ENCODE assay signal across 9 cellular contexts in the genomic region with DNA sequence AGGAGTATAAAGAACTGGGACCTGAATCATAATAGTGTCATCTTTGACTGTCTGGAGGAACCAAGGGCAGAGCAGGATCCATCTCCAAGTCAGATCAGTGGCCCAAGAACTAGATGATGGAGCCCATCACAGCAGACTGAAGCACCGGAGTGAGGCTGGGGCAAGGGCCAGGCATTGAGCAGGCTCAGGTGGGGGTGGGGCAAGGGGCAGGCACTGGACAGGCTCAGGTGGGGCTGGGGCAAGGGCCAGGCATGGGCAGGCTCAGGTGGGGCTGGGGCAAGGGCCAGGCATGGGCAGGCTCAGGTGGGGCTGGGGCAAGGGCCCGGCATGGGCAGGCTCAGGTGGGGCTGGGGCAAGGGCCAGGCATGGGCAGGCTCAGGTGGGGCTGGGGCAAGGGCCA. TPM values are rescaled to one million over a fixed set of nuclear protein-coding genes. Genes with fewer than 3 reads are reported as not detected.
A peak's percentile ranks its signal among the peaks of the same experiment; 100 is the strongest.
DNase-seq lines count a peak whose midpoint lies in the region; ATAC-seq and TF ChIP-seq lines count a peak whose summit lies in the region.
"Not testable (repeated sequence)": the region's sequence is repeated elsewhere in the genome, so short reads cannot be mapped to it uniquely, and the experiment has no call there.
"Had no signal": no experiment of that assay in that cellular context is flagged by ENCODE, and none has a peak within 500 bp of the region (broad histone marks: within the 10 kb centered on the region; RNA-seq: fewer than 3 reads in every experiment).

No MANE protein-coding gene starts in this region.

- H3K36me3 Mint-ChIP-seq in CD4-positive, alpha-beta memory T cell: peaks cover 10 to 26% of the 10 kb centered on the region in 2 donors
- not testable (repeated sequence) for H3K36me3 Mint-ChIP-seq in activated CD4-positive, alpha-beta memory T cell treated with anti-CD3 and anti-CD28 coated beads, Interleukin-2, amount 10 ng/mL, durations not matched to agents 7 days and 5 days (ENCODE audit: low read depth); activated naive CD4-positive, alpha-beta T cell treated with anti-CD3 and anti-CD28 coated beads for 36 hours (ENCODE audit: low read depth); stimulated activated effector memory CD8-positive, alpha-beta T cell treated with anti-CD3 and anti-CD28 coated beads, Interleukin-12 subunit alpha, Interleukin-12 subunit beta, amount 100 ng/mL, for 72 hours
- peaks cover 0 to 19% (median 3%) of the 10 kb centered on the region in 3 donors for H3K36me3 Mint-ChIP-seq in naive thymus-derived CD8-positive, alpha-beta T cell

- H3K4me1 ChIP-seq in CD4-positive, alpha-beta memory T cell (ENCODE audit: insufficient read depth, low read length): peaks cover 27% of the 10 kb centered on the region
- H3K4me1 ChIP-seq in Peyer's patch (peaks cover 0 to 14% (median 5%) of the 10 kb centered on the region in 4 donors), duodenal mucosa (ENCODE audit: control insufficient read depth in 1 of 2, insufficient read depth in 2 of 2, low read length in 2 of 2) (peaks cover 27 to 28% of the 10 kb centered on the region in 2 donors)

- CTCF ChIA-PET in CD4-positive, alpha-beta memory T cell (lab: Charles Lee; ENCODE audit: partially characterized antibody): not testable (repeated sequence)
- CTCF ChIA-PET in activated CD4-positive, alpha-beta memory T cell treated with anti-CD3 and anti-CD28 coated beads, Interleukin-2, amount 10 ng/mL, durations not matched to agents 7 days and 5 days (lab: Charles Lee): interaction anchor here (0.6 to 0.9 kb wide), 3 partner anchors 16 to 163 kb away, joined by 3 to 6 read pairs (median 3); no protein-coding TSS in a partner anchor
- CTCF ChIA-PET in activated naive CD4-positive, alpha-beta T cell treated with anti-CD3 and anti-CD28 coated beads for 36 hours (lab: Charles Lee): interaction anchor here (0.6 kb wide), 1 partner anchor 24 kb away, joined by 3 read pairs; no protein-coding TSS in a partner anchor

- H3K9me3 ChIP-seq in CD4-positive, alpha-beta memory T cell (ENCODE audit: control insufficient read depth in 1 of 2, low read length in 2 of 2); Peyer's patch; duodenal mucosa (ENCODE audit: control insufficient read depth in 1 of 2, low read length in 2 of 2): not testable (repeated sequence)

- not testable (repeated sequence) for H3K4me3 ChIP-seq in CD4-positive, alpha-beta memory T cell (ENCODE audit: low read length in 2 of 2)
- H3K4me3 ChIP-seq in Peyer's patch: peak overlapping the region in 1 of 4 donors; percentile 21
- peak overlapping the region in 1 of 2 donors; percentile 26 for H3K4me3 ChIP-seq in duodenal mucosa (ENCODE audit: low read depth in 1 of 2, low read length in 2 of 2)

- ATAC-seq in naive thymus-derived CD8-positive, alpha-beta T cell: peak in 1 of 2 donors; percentile 32
- peak; percentile 41 for ATAC-seq in stimulated activated effector memory CD8-positive, alpha-beta T cell treated with anti-CD3 and anti-CD28 coated beads, Interleukin-12 subunit alpha, Interleukin-12 subunit beta, amount 100 ng/mL, for 72 hours

- H3K27me3 Mint-ChIP-seq in CD4-positive, alpha-beta memory T cell; activated CD4-positive, alpha-beta memory T cell treated with anti-CD3 and anti-CD28 coated beads, Interleukin-2, amount 10 ng/mL, durations not matched to agents 7 days and 5 days; activated naive CD4-positive, alpha-beta T cell treated with anti-CD3 and anti-CD28 coated beads for 36 hours (ENCODE audit: low read depth); naive thymus-derived CD8-positive, alpha-beta T cell: not testable (repeated sequence)

- H3K4me3 Mint-ChIP-seq in CD4-positive, alpha-beta memory T cell: peak overlapping the region in 7 of 8 donors; percentile 11 to 82 (median 70)
- H3K4me3 Mint-ChIP-seq in activated CD4-positive, alpha-beta memory T cell treated with anti-CD3 and anti-CD28 coated beads, Interleukin-2, amount 10 ng/mL, durations not matched to agents 7 days and 5 days: peak overlapping the region; percentile 53
- not testable (repeated sequence) for H3K4me3 Mint-ChIP-seq in activated naive CD4-positive, alpha-beta T cell treated with anti-CD3 and anti-CD28 coated beads for 36 hours
- H3K4me3 Mint-ChIP-seq in naive thymus-derived CD8-positive, alpha-beta T cell: peak overlapping the region in 9 of 10 donors; percentile 22 to 80 (median 65)
- H3K4me3 Mint-ChIP-seq in stimulated activated effector memory CD8-positive, alpha-beta T cell treated with anti-CD3 and anti-CD28 coated beads, Interleukin-12 subunit alpha, Interleukin-12 subunit beta, amount 100 ng/mL, for 72 hours: peak overlapping the region; percentile 57

- not testable (repeated sequence) for TF ChIP-seq CTCF in Peyer's patch (IDR thresholded peaks at IDR 0.05)

- POLR2A ChIA-PET in CD4-positive, alpha-beta memory T cell (lab: Charles Lee; ENCODE audit: partially characterized antibody): interaction anchor here (0.8 to 1.9 kb wide), 3 partner anchors 15 to 25 kb away, joined by 3 to 7 read pairs (median 3); a partner anchor contains a TSS
- POLR2A ChIA-PET in activated CD4-positive, alpha-beta memory T cell treated with anti-CD3 and anti-CD28 coated beads, Interleukin-2, amount 10 ng/mL, durations not matched to agents 7 days and 5 days (lab: Charles Lee): interaction anchor here (0.7 to 1.9 kb wide), 4 partner anchors 25 to 702 kb away, joined by 3 to 8 read pairs (median 4); a partner anchor contains a TSS
- POLR2A ChIA-PET in naive thymus-derived CD8-positive, alpha-beta T cell (lab: Charles Lee): interaction anchor here (0.6 to 1.0 kb wide), 2 partner anchors 19 to 25 kb away, joined by 3 to 5 read pairs; a partner anchor contains a TSS

- peaks cover 7 to 33% (median 24%) of the 10 kb centered on the region in 4 donors for H3K4me1 Mint-ChIP-seq in CD4-positive, alpha-beta memory T cell
- H3K4me1 Mint-ChIP-seq in activated CD4-positive, alpha-beta memory T cell treated with anti-CD3 and anti-CD28 coated beads, Interleukin-2, amount 10 ng/mL, durations not matched to agents 7 days and 5 days: peaks cover 28% of the 10 kb centered on the region
- H3K4me1 Mint-ChIP-seq in activated naive CD4-positive, alpha-beta T cell treated with anti-CD3 and anti-CD28 coated beads for 36 hours (ENCODE audit: low read depth): not testable (repeated sequence)
- peaks cover 16 to 33% (median 29%) of the 10 kb centered on the region in 4 donors for H3K4me1 Mint-ChIP-seq in naive thymus-derived CD8-positive, alpha-beta T cell
- H3K4me1 Mint-ChIP-seq in stimulated activated effector memory CD8-positive, alpha-beta T cell treated with anti-CD3 and anti-CD28 coated beads, Interleukin-12 subunit alpha, Interleukin-12 subunit beta, amount 100 ng/mL, for 72 hours: peaks cover 38% of the 10 kb centered on the region

- intact Hi-C loops in CD4-positive, alpha-beta memory T cell (cut with micrococcal nuclease); activated naive CD4-positive, alpha-beta T cell treated with anti-CD3 and anti-CD28 coated beads for 36 hours (cut with micrococcal nuclease): not testable (repeated sequence)

- H3K27me3 ChIP-seq in CD4-positive, alpha-beta memory T cell (ENCODE audit: insufficient read depth, low read length); Peyer's patch; duodenal mucosa (ENCODE audit: control insufficient read depth in 1 of 2, insufficient read depth in 2 of 2, low read length in 2 of 2): not testable (repeated sequence)

- H3K36me3 ChIP-seq in CD4-positive, alpha-beta memory T cell (ENCODE audit: insufficient read depth, low read length); Peyer's patch; duodenal mucosa (ENCODE audit: control insufficient read depth in 1 of 2, insufficient read depth in 2 of 2, low read length in 2 of 2): not testable (repeated sequence)

- not testable (repeated sequence) for DNase-seq in CD4-positive, alpha-beta memory T cell; activated CD4-positive, alpha-beta memory T cell treated with anti-CD3 and anti-CD28 coated beads, Interleukin-2, amount 10 ng/mL, durations not matched to agents 7 days and 5 days; activated naive CD4-positive, alpha-beta T cell treated with anti-CD3 and anti-CD28 coated beads for 36 hours; naive thymus-derived CD8-positive, alpha-beta T cell; stimulated activated effector memory CD8-positive, alpha-beta T cell treated with anti-CD3 and anti-CD28 coated beads, Interleukin-12 subunit alpha, Interleukin-12 subunit beta, amount 100 ng/mL, for 72 hours (ENCODE audit: low spot score in 2 of 2)
- DNase-seq in Peyer's patch: peak in 1 of 3 donors; percentile 60

- H3K27ac ChIP-seq in CD4-positive, alpha-beta memory T cell (ENCODE audit: low read depth, low read length): peak overlapping the region; percentile 56
- H3K27ac ChIP-seq in Peyer's patch (peak overlapping the region; percentile 46 to 84 (median 58)), duodenal mucosa (ENCODE audit: low read depth, low read length) (peak overlapping the region; percentile 36)

- TF ChIP-seq POLR2A in Peyer's patch (IDR thresholded peaks at IDR 0.05): peak in 1 of 2 donors; percentile 19

- not testable (repeated sequence) for H3K9me3 Mint-ChIP-seq in CD4-positive, alpha-beta memory T cell; activated CD4-positive, alpha-beta memory T cell treated with anti-CD3 and anti-CD28 coated beads, Interleukin-2, amount 10 ng/mL, durations not matched to agents 7 days and 5 days; activated naive CD4-positive, alpha-beta T cell treated with anti-CD3 and anti-CD28 coated beads for 36 hours; naive thymus-derived CD8-positive, alpha-beta T cell; stimulated activated effector memory CD8-positive, alpha-beta T cell treated with anti-CD3 and anti-CD28 coated beads, Interleukin-12 subunit alpha, Interleukin-12 subunit beta, amount 100 ng/mL, for 72 hours

- H3K27ac Mint-ChIP-seq in CD4-positive, alpha-beta memory T cell: peak overlapping the region; percentile 94 to 100 (median 97)
- peak overlapping the region; percentile 99 for H3K27ac Mint-ChIP-seq in activated CD4-positive, alpha-beta memory T cell treated with anti-CD3 and anti-CD28 coated beads, Interleukin-2, amount 10 ng/mL, durations not matched to agents 7 days and 5 days
- H3K27ac Mint-ChIP-seq in activated naive CD4-positive, alpha-beta T cell treated with anti-CD3 and anti-CD28 coated beads for 36 hours: peak overlapping the region; percentile 68
- H3K27ac Mint-ChIP-seq in naive thymus-derived CD8-positive, alpha-beta T cell: peak overlapping the region; percentile 91 to 99 (median 96)
- H3K27ac Mint-ChIP-seq in stimulated activated effector memory CD8-positive, alpha-beta T cell treated with anti-CD3 and anti-CD28 coated beads, Interleukin-12 subunit alpha, Interleukin-12 subunit beta, amount 100 ng/mL, for 72 hours: peak overlapping the region; percentile 99

- H3K9ac ChIP-seq in duodenal mucosa (ENCODE audit: low read depth in 1 of 2, low read length in 2 of 2): peak overlapping the region; percentile 8 to 21

RNA-seq across cellular contexts. Expression of a gene that starts 25.3 kb away (rescaled TPM):
- 10 to 100 TPM; 76.6 to 91.6 TPM for total RNA-seq in CD4-positive, alpha-beta memory T cell
- polyA plus RNA-seq in CD4-positive, alpha-beta memory T cell: 10 to 100 TPM in 1 of 2 donors, 1 to 10 TPM in 1; 4.4 to 17.4 TPM
- total RNA-seq in Peyer's patch: 10 to 100 TPM; 23.1 to 86.1 (median 58.6) TPM
- 10 to 100 TPM; 45.6 to 48.7 TPM for total RNA-seq in activated CD4-positive, alpha-beta memory T cell treated with anti-CD3 and anti-CD28 coated beads, Interleukin-2, amount 10 ng/mL, durations not matched to agents 7 days and 5 days
- total RNA-seq in activated naive CD4-positive, alpha-beta T cell treated with anti-CD3 and anti-CD28 coated beads for 36 hours: 10 to 100 TPM; 26.4 to 29.2 TPM
- 10 to 100 TPM; 83.4 to 85.9 TPM for total RNA-seq in naive thymus-derived CD8-positive, alpha-beta T cell
- 10 to 100 TPM in 1 of 3 donors, 1 to 10 TPM in 2; 7.6 to 12.3 (median 9.0) TPM for polyA plus RNA-seq in naive thymus-derived CD8-positive, alpha-beta T cell

RNA-seq across cellular contexts. Expression of a gene that starts 26.1 kb away (rescaled TPM):
- total RNA-seq in CD4-positive, alpha-beta memory T cell: under 1 TPM; 0.12 to 0.19 TPM
- under 1 TPM; 0.07 TPM for polyA plus RNA-seq in CD4-positive, alpha-beta memory T cell
- 1 to 10 TPM in 2 of 4 donors, under 1 TPM in 1, not detected in 1; 0.70 to 2.7 (median 1.3) TPM for total RNA-seq in Peyer's patch
- not detected for total RNA-seq in activated CD4-positive, alpha-beta memory T cell treated with anti-CD3 and anti-CD28 coated beads, Interleukin-2, amount 10 ng/mL, durations not matched to agents 7 days and 5 days
- not detected for total RNA-seq in activated naive CD4-positive, alpha-beta T cell treated with anti-CD3 and anti-CD28 coated beads for 36 hours
- not detected for total RNA-seq in naive thymus-derived CD8-positive, alpha-beta T cell
- under 1 TPM; 0.07 to 0.13 (median 0.08) TPM for polyA plus RNA-seq in naive thymus-derived CD8-positive, alpha-beta T cell

RNA-seq across cellular contexts. Expression of a gene that starts 32.0 kb away (rescaled TPM):
- 10 to 100 TPM; 44.0 to 52.3 TPM for total RNA-seq in CD4-positive, alpha-beta memory T cell
- polyA plus RNA-seq in CD4-positive, alpha-beta memory T cell: 100 to 1,000 TPM; 148 to 189 TPM
- total RNA-seq in Peyer's patch: 100 to 1,000 TPM in 3 of 4 donors, 10 to 100 TPM in 1; 77.6 to 196 (median 157) TPM
- 10 to 100 TPM; 86.1 to 91.3 TPM for total RNA-seq in activated CD4-positive, alpha-beta memory T cell treated with anti-CD3 and anti-CD28 coated beads, Interleukin-2, amount 10 ng/mL, durations not matched to agents 7 days and 5 days
- 10 to 100 TPM; 93.0 to 94.7 TPM for total RNA-seq in activated naive CD4-positive, alpha-beta T cell treated with anti-CD3 and anti-CD28 coated beads for 36 hours
- total RNA-seq in naive thymus-derived CD8-positive, alpha-beta T cell: 10 to 100 TPM; 54.7 to 60.9 TPM
- 100 to 1,000 TPM; 155 to 174 (median 157) TPM for polyA plus RNA-seq in naive thymus-derived CD8-positive, alpha-beta T cell

RNA-seq across cellular contexts. Expression of a gene that starts 39.6 kb away (rescaled TPM):
- total RNA-seq in CD4-positive, alpha-beta memory T cell: not detected
- polyA plus RNA-seq in CD4-positive, alpha-beta memory T cell: not detected
- total RNA-seq in Peyer's patch: not detected
- total RNA-seq in activated CD4-positive, alpha-beta memory T cell treated with anti-CD3 and anti-CD28 coated beads, Interleukin-2, amount 10 ng/mL, durations not matched to agents 7 days and 5 days: not detected
- total RNA-seq in activated naive CD4-positive, alpha-beta T cell treated with anti-CD3 and anti-CD28 coated beads for 36 hours: not detected
- not detected for total RNA-seq in naive thymus-derived CD8-positive, alpha-beta T cell
- polyA plus RNA-seq in naive thymus-derived CD8-positive, alpha-beta T cell: not detected
- total RNA-seq: H1, HT1080 had no signal
- polyA plus RNA-seq: H1 had no signal
